10 cellular contexts compared by ENCODE assay signal in the genomic region with DNA sequence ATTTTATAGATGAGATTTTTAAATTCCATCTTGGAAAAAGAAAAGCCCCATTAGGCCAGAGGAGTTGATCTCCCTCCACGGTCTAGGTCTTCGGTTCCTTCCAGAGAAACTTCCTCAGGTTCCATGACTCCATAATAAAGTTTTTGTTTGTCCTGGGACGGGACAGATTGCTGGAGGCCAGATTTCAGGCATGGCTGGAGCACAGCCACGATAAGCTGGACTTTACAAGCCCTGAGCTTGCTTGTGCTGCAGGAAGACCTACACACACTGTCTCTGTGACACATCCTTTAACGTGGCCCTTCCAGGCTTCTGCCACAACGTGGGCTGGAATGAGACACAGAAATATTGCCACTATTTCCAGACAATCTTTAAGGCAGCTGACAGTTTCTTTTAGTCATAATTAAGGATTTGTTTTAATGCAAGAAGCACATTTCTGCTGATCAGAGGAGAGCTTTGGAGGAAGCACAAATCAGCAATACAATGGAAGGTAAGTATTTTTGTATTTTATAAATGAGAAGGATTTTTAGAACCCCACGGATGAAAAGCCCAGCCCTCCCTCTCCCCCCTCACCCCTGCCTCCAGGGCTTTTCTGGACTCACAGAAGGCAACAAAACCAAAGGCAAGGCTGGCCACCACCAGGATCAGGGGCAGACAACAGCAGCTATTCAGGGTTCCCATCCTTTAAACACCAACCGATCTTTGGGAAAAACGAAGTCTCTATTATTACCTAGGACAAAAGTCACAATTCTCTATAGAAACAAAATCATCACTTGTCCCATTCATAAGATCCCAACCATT. TPM values are rescaled to one million over a fixed set of nuclear protein-coding genes. Genes with fewer than 3 reads are reported as not detected.
DNase-seq lines count a peak whose midpoint lies in the region; ATAC-seq and TF ChIP-seq lines count a peak whose summit lies in the region.
"Had no signal": no experiment of that assay in that cellular context is flagged by ENCODE, and none has a peak within 500 bp of the region (broad histone marks: within the 10 kb centered on the region; RNA-seq: fewer than 3 reads in every experiment).

No MANE protein-coding gene starts in this region.

- H3K27ac Mint-ChIP-seq in mesothelial cell of epicardium, result peak overlapping the region; percentile 84
- H3K27ac Mint-ChIP-seq: activated B cell treated with CpG ODN at 0.5 μM for 24 hours had no signal

- ATAC-seq in SK-N-SH treated with all-trans-retinoic acid at 6 μM for 48 hours (no peak), upper lobe of left lung (ENCODE audit: low FRiP score in 2 of 2) (no peak), HG02970 (IDR thresholded peaks at IDR 0.05; ENCODE audit: low FRiP score, unreplicated experiment) (no peak)

- no peak overlapping the region for H2AFZ ChIP-seq in SK-N-SH (ENCODE audit: low read depth)

- peak overlapping the region; percentile 24 for H3K4me3 Mint-ChIP-seq in mesothelial cell of epicardium
- H3K4me3 Mint-ChIP-seq: activated B cell treated with CpG ODN at 0.5 μM for 24 hours had no signal

- H3K4me2 ChIP-seq in SK-N-SH, result peak overlapping the region; percentile 0; the same call in 1 of the 2 replicates

- no peaks in the 10 kb centered on the region for H3K27me3 ChIP-seq in SK-N-SH (ENCODE audit: insufficient read depth)
- H3K27me3 ChIP-seq in upper lobe of left lung, result peaks cover 0 to 3% (median 0%) of the 10 kb centered on the region in 4 donors

- TF ChIP-seq RAD21 in SK-N-SH (IDR thresholded peaks at IDR 0.05; ENCODE audit: low read length), result no peak

- POLR2A ChIA-PET in SK-N-SH (lab: Yijun Ruan, JAX), result no interaction called here

- CTCF ChIA-PET in SK-N-SH (lab: Yijun Ruan, JAX), result interaction anchor here (0.7 to 2.1 kb wide), 5 partner anchors 54 to 189 kb away, joined by 3 to 10 read pairs (median 4); no protein-coding TSS in a partner anchor

- no peak overlapping the region for H3K4me3 ChIP-seq in SK-N-SH (ENCODE audit: low read depth in 2 of 2, low read length in 1 of 2)
- no peak overlapping the region for H3K4me3 ChIP-seq in upper lobe of left lung

- H4K20me1 ChIP-seq in SK-N-SH (ENCODE audit: insufficient read depth), result peaks cover 89% of the 10 kb centered on the region

- DNase-seq in SK-N-SH, result no peak
- DNase-seq in epidermal melanocyte (ENCODE audit: insufficient read length, low spot score), result peak; percentile 78
- no peak for DNase-seq in mesothelial cell of epicardium (ENCODE audit: low spot score in 2 of 2, unreplicated experiment in 2 of 2)
- DNase-seq in upper lobe of left lung, result no peak
- DNase-seq in NCI-H524 (lab: John Stamatoyannopoulos, UW), result no peak
- no peak for DNase-seq in LoVo (ENCODE audit: low spot score)
- DNase-seq: activated B cell treated with CpG ODN at 0.5 μM for 24 hours, NCI-H2107 had no signal

- peaks cover 81% of the 10 kb centered on the region for H3K4me1 Mint-ChIP-seq in mesothelial cell of epicardium

- 61% methylated on average over 9 of the region's 9 CpGs for WGBS in SK-N-SH (ENCODE audit: low lambda C conversion rate)
- WGBS in upper lobe of left lung, 2 donors, result 40 to 45% methylated on average over 7 to 9 of the region's 9 CpGs

- H3K79me2 ChIP-seq in SK-N-SH (ENCODE audit: insufficient read depth), result peaks cover 100% of the 10 kb centered on the region

- H3K4me1 ChIP-seq in SK-N-SH (ENCODE audit: control insufficient read depth in 1 of 2, insufficient read depth in 2 of 2, low read depth in 1 of 2, low read length in 1 of 2) (peaks cover 42 to 56% of the 10 kb centered on the region in 2 experiments), upper lobe of left lung (peaks cover 84 to 92% (median 86%) of the 10 kb centered on the region in 4 donors)

- no peaks in the 10 kb centered on the region for H3K9me3 Mint-ChIP-seq in mesothelial cell of epicardium
- H3K9me3 Mint-ChIP-seq: activated B cell treated with CpG ODN at 0.5 μM for 24 hours had no signal

- H3F3A ChIP-seq in SK-N-SH (replicated peaks; ENCODE audit: insufficient read depth), result peaks cover 14% of the 10 kb centered on the region

- peak overlapping the region; percentile 4; the same call in 1 of the 2 replicates for H3K9ac ChIP-seq in SK-N-SH

- TF ChIP-seq CTCF in SK-N-SH (IDR thresholded peaks at IDR 0.05) (no peak), mesothelial cell of epicardium (IDR thresholded peaks at IDR 0.05; ENCODE audit: unreplicated experiment) (no peak), upper lobe of left lung (IDR thresholded peaks at IDR 0.05) (no peak)

- TF ChIP-seq POLR2A in upper lobe of left lung (IDR thresholded peaks at IDR 0.05), result no peak

- TF ChIP-seq EP300 in SK-N-SH (IDR thresholded peaks at IDR 0.05; ENCODE audit: borderline replicate concordance in 1 of 2, low read depth in 1 of 2, low read length in 1 of 2) (no peak), upper lobe of left lung (IDR thresholded peaks at IDR 0.05) (no peak)

- no peaks in the 10 kb centered on the region for H3K9me2 ChIP-seq in SK-N-SH

- no peaks in the 10 kb centered on the region for H3K27me3 Mint-ChIP-seq in mesothelial cell of epicardium (ENCODE audit: low read depth)

- peaks cover 5 to 23% of the 10 kb centered on the region in 2 experiments for H3K36me3 ChIP-seq in SK-N-SH (replicated peaks in 1 of 2; ENCODE audit: control insufficient read depth in 1 of 2, insufficient read depth in 2 of 2, low read length in 1 of 2)
- H3K36me3 ChIP-seq in upper lobe of left lung, result peaks cover 0 to 5% (median 2%) of the 10 kb centered on the region in 4 donors

- H3K36me3 Mint-ChIP-seq in mesothelial cell of epicardium, result no peaks in the 10 kb centered on the region

- H3K9me3 ChIP-seq in SK-N-SH (no peaks in the 10 kb centered on the region), upper lobe of left lung (no peaks in the 10 kb centered on the region)

- H3K27ac ChIP-seq in SK-N-SH (ENCODE audit: low read depth in 2 of 2, low read length in 1 of 2) (peak overlapping the region in 1 of 2 experiments; percentile 22; a peak in 2 of 4 replicates), upper lobe of left lung (peak overlapping the region; percentile 17 to 97 (median 69))

TF ChIP-seq in SK-N-SH, 30 proteins besides CTCF, POLR2A, EP300 and RAD21:
- TF ChIP-seq RXRA (IDR thresholded peaks at IDR 0.05; ENCODE audit: borderline replicate concordance, low read depth) (no peak), MXI1 (IDR thresholded peaks at IDR 0.05; ENCODE audit: low read depth, low read length) (peak; percentile 36; the same call in 1 of the 2 replicates), NFIC (IDR thresholded peaks at IDR 0.05; ENCODE audit: borderline replicate concordance) (no peak), ELF1 (IDR thresholded peaks at IDR 0.05) (no peak), GATA2 (CRISPR knock-in tag; IDR thresholded peaks at IDR 0.05) (no peak), FOXJ3 (CRISPR knock-in tag; IDR thresholded peaks at IDR 0.05) (no peak)

TF ChIP-seq in SK-N-SH treated with all-trans-retinoic acid at 6 μM for 48 hours, 23 proteins besides CTCF, POLR2A, EP300 and RAD21 (continues in another document):
- no peak for TF ChIP-seq TCF4 (CRISPR knock-in tag; IDR thresholded peaks at IDR 0.05; ENCODE audit: borderline replicate concordance)
- TF ChIP-seq, protein P1, sequence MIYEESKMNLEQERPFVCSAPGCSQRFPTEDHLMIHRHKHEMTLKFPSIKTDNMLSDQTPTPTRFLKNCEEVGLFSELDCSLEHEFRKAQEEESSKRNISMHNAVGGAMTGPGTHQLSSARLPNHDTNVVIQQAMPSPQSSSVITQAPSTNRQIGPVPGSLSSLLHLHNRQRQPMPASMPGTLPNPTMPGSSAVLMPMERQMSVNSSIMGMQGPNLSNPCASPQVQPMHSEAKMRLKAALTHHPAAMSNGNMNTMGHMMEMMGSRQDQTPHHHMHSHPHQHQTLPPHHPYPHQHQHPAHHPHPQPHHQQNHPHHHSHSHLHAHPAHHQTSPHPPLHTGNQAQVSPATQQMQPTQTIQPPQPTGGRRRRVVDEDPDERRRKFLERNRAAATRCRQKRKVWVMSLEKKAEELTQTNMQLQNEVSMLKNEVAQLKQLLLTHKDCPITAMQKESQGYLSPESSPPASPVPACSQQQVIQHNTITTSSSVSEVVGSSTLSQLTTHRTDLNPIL (CRISPR knock-in tag; IDR thresholded peaks at IDR 0.05; ENCODE audit: low read depth), result no peak
- no peak for TF ChIP-seq SNAI2 (CRISPR knock-in tag; IDR thresholded peaks at IDR 0.05)
- TF ChIP-seq ESRRG (CRISPR knock-in tag; IDR thresholded peaks at IDR 0.05), result no peak
- no peak for TF ChIP-seq ZFP3 (CRISPR knock-in tag; IDR thresholded peaks at IDR 0.05)
- TF ChIP-seq ARNTL (CRISPR knock-in tag; IDR thresholded peaks at IDR 0.05; ENCODE audit: borderline replicate concordance, low read depth), result no peak
- no peak for TF ChIP-seq ISL1 (CRISPR knock-in tag; IDR thresholded peaks at IDR 0.05)
- no peak for TF ChIP-seq GLIS3 (CRISPR knock-in tag; IDR thresholded peaks at IDR 0.05)
- no peak for TF ChIP-seq ZNF565 (CRISPR knock-in tag; conservative IDR thresholded peaks at IDR 0.05; ENCODE audit: low read depth)
- no peak for TF ChIP-seq CSRNP3 (CRISPR knock-in tag; IDR thresholded peaks at IDR 0.05)

RNA-seq across cellular contexts. Expression of gene CTBP2, which starts 6.5 kb away (rescaled TPM):
- polyA plus RNA-seq in SK-N-SH (2012; rRNA removed), result 51.5 and 69.7 TPM in 2 replicates
- 41.0 and 63.0 TPM in 2 replicates for polyA plus RNA-seq in SK-N-SH (2012; cell fraction: cytosol; rRNA removed)
- polyA plus RNA-seq in SK-N-SH (2012; cell fraction: nucleus; rRNA removed), result 128 and 129 TPM in 2 replicates
- total RNA-seq in mesothelial cell of epicardium (115 to 122 TPM (median 121 TPM) in 3 replicates), upper lobe of left lung (10 to 100 TPM; 47.1 to 82.5 (median 59.7) TPM)
